In the genomic region with DNA sequence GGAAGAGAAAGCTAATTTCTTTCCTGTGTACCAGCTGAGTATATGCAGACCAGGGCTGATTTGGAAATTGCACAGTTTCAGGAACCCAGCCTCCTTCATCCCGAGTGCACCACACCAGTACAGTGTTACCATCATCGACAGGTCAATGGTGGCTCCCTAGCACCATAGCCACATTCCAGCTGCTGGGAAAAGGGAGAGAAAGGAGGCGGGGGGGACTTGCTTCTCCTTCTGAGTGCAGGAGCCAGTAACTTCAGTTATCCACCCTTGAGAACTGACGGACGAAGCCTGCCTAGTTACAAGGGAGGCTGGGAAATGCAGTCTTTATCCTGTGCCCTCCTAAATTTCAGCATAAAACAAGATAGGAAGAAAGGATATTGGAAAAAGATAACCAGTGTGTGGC, we compare ENCODE assay signal across 13 cellular contexts.
DNase-seq lines count a peak whose midpoint lies in the region; FAIRE-seq and TF ChIP-seq lines count a peak whose summit lies in the region.
"Had no signal": no experiment of that assay in that cellular context is flagged by ENCODE, and none has a peak within 500 bp of the region (broad histone marks: within the 10 kb centered on the region; RNA-seq: fewer than 3 reads in every experiment).

No MANE protein-coding gene starts in this region.

- H3K4me2 ChIP-seq in parathyroid adenoma (ENCODE audit: low read length): no peak overlapping the region

- FAIRE-seq in GM12892 (lab: Jason Lieb, UNC): peak; percentile 5
- FAIRE-seq: K562 had no signal

- H3K4me3 ChIP-seq in esophagus squamous epithelium (peak overlapping the region in 1 of 4 donors; percentile 24), parathyroid adenoma (ENCODE audit: low read depth, low read length) (no peak overlapping the region)
- H3K4me3 ChIP-seq: K562 had no signal

- H3K36me3 ChIP-seq in esophagus squamous epithelium (no peaks in the 10 kb centered on the region), parathyroid adenoma (ENCODE audit: control insufficient read depth, insufficient read depth, low read length) (no peaks in the 10 kb centered on the region)

- TF ChIP-seq CTCF in esophagus squamous epithelium (IDR thresholded peaks at IDR 0.05): no peak
- TF ChIP-seq CTCF in parathyroid adenoma (IDR thresholded peaks at IDR 0.05): no peak

- H3K9ac ChIP-seq in parathyroid adenoma: no peak overlapping the region

- no peaks in the 10 kb centered on the region for H3K27me3 ChIP-seq in esophagus squamous epithelium
- no peaks in the 10 kb centered on the region for H3K27me3 ChIP-seq in parathyroid adenoma (ENCODE audit: control insufficient read depth, insufficient read depth, low read length)

- peaks cover 7 to 66% (median 27%) of the 10 kb centered on the region in 3 donors for H3K4me1 ChIP-seq in esophagus squamous epithelium
- no peaks in the 10 kb centered on the region for H3K4me1 ChIP-seq in parathyroid adenoma

- H3K27ac ChIP-seq in esophagus squamous epithelium (peak overlapping the region; percentile 34 to 73 (median 62)), parathyroid adenoma (peak overlapping the region; percentile 11)

- DNase-seq in GM12892 (ENCODE audit: insufficient read length) (no peak), NOMO-1 treated with DMSO at 0.1 percent for 48 hours (lab: John Stamatoyannopoulos, UW; ENCODE audit: unreplicated experiment) (peak; percentile 49), esophagus squamous epithelium (lab: John Stamatoyannopoulos, UW) (no peak), NCI-H1417 treated with DMSO at 0.1 percent for 48 hours (lab: John Stamatoyannopoulos, UW) (no peak), mucosa of gallbladder (ENCODE audit: low spot score) (no peak), midbrain (lab: John Stamatoyannopoulos, UW) (no peak), NCI-H345 treated with DMSO at 0.1 percent for 48 hours (lab: John Stamatoyannopoulos, UW; ENCODE audit: unreplicated experiment) (no peak)
- DNase-seq: activated naive CD4-positive, alpha-beta T cell treated with Interleukin-2 at 50 U/mL for 16 hours; left colon; NCI-H2029; OCI-M1 had no signal

- 67 to 71% methylated on average over 5 of the region's 5 CpGs for WGBS in esophagus squamous epithelium, 2 donors

- no peaks in the 10 kb centered on the region for H3K79me2 ChIP-seq in parathyroid adenoma

- intact Hi-C loops in esophagus squamous epithelium (cut with DNase I): no loop called here

- TF ChIP-seq POLR2A in GM12892 (IDR thresholded peaks at IDR 0.05; ENCODE audit: low read depth, low read length) (no peak), esophagus squamous epithelium (IDR thresholded peaks at IDR 0.05) (no peak)

- H3K9me3 ChIP-seq in esophagus squamous epithelium (no peaks in the 10 kb centered on the region), parathyroid adenoma (ENCODE audit: control insufficient read depth, low read length) (no peaks in the 10 kb centered on the region)

- H2AFZ ChIP-seq in parathyroid adenoma: peak overlapping the region; percentile 34
